In genomic region chr17:35568561-35568960, GRCh38 we compare ENCODE assay signal across 8 cellular contexts. TPM values are rescaled to one million over a fixed set of nuclear protein-coding genes. Genes with fewer than 3 reads are reported as not detected.
DNase-seq lines count a peak whose midpoint lies in the region; ATAC-seq and TF ChIP-seq lines count a peak whose summit lies in the region.

No MANE protein-coding gene starts in this region.

- no peak overlapping the region for H2BK15ac ChIP-seq in mesenchymal stem cell (ENCODE audit: low read depth, poor library complexity, severe bottlenecking)

- H3K79me2 ChIP-seq in SK-N-SH (ENCODE audit: insufficient read depth) = peaks cover 44% of the 10 kb centered on the region

- no peak for ATAC-seq in HG02759 (IDR thresholded peaks at IDR 0.05; ENCODE audit: unreplicated experiment)

- H3K4ac ChIP-seq in mesenchymal stem cell (ENCODE audit: low read depth in 1 of 2, low read length in 2 of 2) = no peak overlapping the region

- H2AFZ ChIP-seq in SK-N-SH (ENCODE audit: low read depth) (peak overlapping the region; percentile 90), mesenchymal stem cell (ENCODE audit: low read depth, low read length) (peak overlapping the region; percentile 54)

- H3K9me3 ChIP-seq in SK-N-SH = no peaks in the 10 kb centered on the region
- no peaks in the 10 kb centered on the region for H3K9me3 ChIP-seq in mesenchymal stem cell (ENCODE audit: control insufficient read depth, low read length)
- no peaks in the 10 kb centered on the region for H3K9me3 ChIP-seq in suprapubic skin

- H3K4me2 ChIP-seq in SK-N-SH (peak overlapping the region; percentile 88), mesenchymal stem cell (ENCODE audit: low read length, poor library complexity, severe bottlenecking) (peak overlapping the region; percentile 48)

- H3K9ac ChIP-seq in SK-N-SH = peak overlapping the region; percentile 79
- H3K9ac ChIP-seq in mesenchymal stem cell (ENCODE audit: low read length) = peak overlapping the region; percentile 97

- H4K8ac ChIP-seq in mesenchymal stem cell (ENCODE audit: low read length) = no peak overlapping the region

- no peak overlapping the region for H2BK120ac ChIP-seq in mesenchymal stem cell (ENCODE audit: low read depth, low read length)

- peak overlapping the region in 1 of 2 experiments; percentile 59; a peak in 2 of 4 replicates for H3K27ac ChIP-seq in SK-N-SH (ENCODE audit: low read depth in 2 of 2, low read length in 1 of 2)
- H3K27ac ChIP-seq in mesenchymal stem cell (ENCODE audit: low read length, poor library complexity, severe bottlenecking) = no peak overlapping the region
- H3K27ac ChIP-seq in suprapubic skin = peak overlapping the region; percentile 89

- no peak overlapping the region for H2AK5ac ChIP-seq in mesenchymal stem cell (ENCODE audit: low read length, severe bottlenecking)

- peak; percentile 81 for DNase-seq in activated effector memory CD4-positive, alpha-beta T cell treated with anti-CD3 and anti-CD28 coated beads, Interleukin-2, amount 50 U/mL, for 16 hours
- no peak for DNase-seq in activated effector memory CD4-positive, alpha-beta T cell treated with Interleukin-2 at 50 U/mL for 16 hours
- peak; percentile 27 for DNase-seq in SK-N-SH
- peak; percentile 16 for DNase-seq in central memory CD4-positive, alpha-beta T cell
- peak; percentile 80 for DNase-seq in mesenchymal stem cell
- no peak for DNase-seq in suprapubic skin (ENCODE audit: low spot score in 2 of 2)
- DNase-seq in HuH-7 (ENCODE audit: low spot score) = no peak

- CTCF ChIA-PET in SK-N-SH (lab: Yijun Ruan, JAX) = interaction anchor here (1.0 to 1.6 kb wide), 3 partner anchors 29 to 45 kb away, joined by 3 to 4 read pairs (median 3); no protein-coding TSS in a partner anchor

- POLR2A ChIA-PET in SK-N-SH (lab: Yijun Ruan, JAX) = interaction anchor here (0.6 to 1.2 kb wide), 3 partner anchors 10 to 19 kb away, joined by 3 to 18 read pairs (median 4); partner anchors contain the start of genes AP2B1 and PEX12

- no peak overlapping the region for H2BK12ac ChIP-seq in mesenchymal stem cell (ENCODE audit: low read length in 2 of 2)

- peaks cover 3% of the 10 kb centered on the region for H3F3A ChIP-seq in SK-N-SH (replicated peaks; ENCODE audit: insufficient read depth)

- no peak for TF ChIP-seq RAD21 in SK-N-SH (IDR thresholded peaks at IDR 0.05; ENCODE audit: low read length)

- H2BK5ac ChIP-seq in mesenchymal stem cell (ENCODE audit: low read depth, low read length, poor library complexity, severe bottlenecking) = no peak overlapping the region

- H3K9me2 ChIP-seq in SK-N-SH = no peaks in the 10 kb centered on the region

- H4K91ac ChIP-seq in mesenchymal stem cell (ENCODE audit: low read length) = no peak overlapping the region

- TF ChIP-seq CTCF in SK-N-SH (IDR thresholded peaks at IDR 0.05) (no peak), suprapubic skin (IDR thresholded peaks at IDR 0.05) (no peak)

- H3K36me3 ChIP-seq in SK-N-SH (replicated peaks in 1 of 2; ENCODE audit: control insufficient read depth in 1 of 2, insufficient read depth in 2 of 2, low read length in 1 of 2) (peaks cover 0 to under 1% of the 10 kb centered on the region in 2 experiments), mesenchymal stem cell (ENCODE audit: control insufficient read depth in 1 of 2, insufficient read depth in 2 of 2, low read depth in 1 of 2, low read length in 2 of 2) (peaks cover 1 to 5% of the 10 kb centered on the region in 2 experiments), suprapubic skin (peaks cover 7% of the 10 kb centered on the region)

- no peaks in the 10 kb centered on the region for H4K20me1 ChIP-seq in SK-N-SH (ENCODE audit: insufficient read depth)

- peaks cover 14% of the 10 kb centered on the region for H3K79me1 ChIP-seq in mesenchymal stem cell (replicated peaks; ENCODE audit: low read length, poor library complexity, severe bottlenecking)

- H3K23ac ChIP-seq in mesenchymal stem cell (ENCODE audit: low read length in 2 of 2) = no peak overlapping the region

- H3K4me1 ChIP-seq in SK-N-SH (ENCODE audit: control insufficient read depth in 1 of 2, insufficient read depth in 2 of 2, low read depth in 1 of 2, low read length in 1 of 2) (peaks cover 0 to 10% of the 10 kb centered on the region in 2 experiments; a peak in 2 of 4 replicates), mesenchymal stem cell (ENCODE audit: control insufficient read depth, insufficient read depth, low read depth, low read length) (peaks cover 8% of the 10 kb centered on the region), suprapubic skin (peaks cover 32% of the 10 kb centered on the region)

- WGBS in SK-N-SH (ENCODE audit: low lambda C conversion rate) = 17% methylated on average over 15 of the region's 15 CpGs
- 45% methylated on average over 15 of the region's 15 CpGs for WGBS in mesenchymal stem cell
- 26% methylated on average over 15 of the region's 15 CpGs for WGBS in suprapubic skin

- peak overlapping the region; percentile 67 to 82 for H3K4me3 ChIP-seq in SK-N-SH (ENCODE audit: low read depth in 2 of 2, low read length in 1 of 2)
- peak overlapping the region; percentile 38 to 95 for H3K4me3 ChIP-seq in mesenchymal stem cell (ENCODE audit: insufficient read depth in 1 of 2, low read depth in 1 of 2, low read length in 2 of 2)
- peak overlapping the region; percentile 85 for H3K4me3 ChIP-seq in suprapubic skin

- no peak overlapping the region for H3K14ac ChIP-seq in mesenchymal stem cell (ENCODE audit: low read length in 2 of 2)

- TF ChIP-seq EP300 in SK-N-SH (IDR thresholded peaks at IDR 0.05; ENCODE audit: borderline replicate concordance in 1 of 2, low read depth in 1 of 2, low read length in 1 of 2) (no peak), suprapubic skin (IDR thresholded peaks at IDR 0.05) (no peak)

- H3K27me3 ChIP-seq in SK-N-SH (ENCODE audit: insufficient read depth) (no peaks in the 10 kb centered on the region; the same call in 1 of the 2 replicates), mesenchymal stem cell (ENCODE audit: control insufficient read depth in 1 of 2, insufficient read depth in 1 of 2, low read length in 2 of 2) (peaks cover 3 to 5% of the 10 kb centered on the region in 2 experiments), suprapubic skin (no peaks in the 10 kb centered on the region)

- H3K18ac ChIP-seq in mesenchymal stem cell (ENCODE audit: low read depth in 1 of 2, low read length in 2 of 2) = no peak overlapping the region

- no peak for TF ChIP-seq POLR2A in suprapubic skin (IDR thresholded peaks at IDR 0.05)

TF ChIP-seq in SK-N-SH, 30 proteins besides CTCF, POLR2A, EP300 and RAD21 (continues in another document):
- TF ChIP-seq IRF3 (IDR thresholded peaks at IDR 0.05; ENCODE audit: low read depth, low read length) (no peak), USF2 (IDR thresholded peaks at IDR 0.05; ENCODE audit: borderline replicate concordance, low read depth, low read length) (no peak), MAX (IDR thresholded peaks at IDR 0.05; ENCODE audit: low read depth) (0 out of 2 replicates have a peak, but pooled peaks have one; percentile 21)
- TF ChIP-seq, protein P1, sequence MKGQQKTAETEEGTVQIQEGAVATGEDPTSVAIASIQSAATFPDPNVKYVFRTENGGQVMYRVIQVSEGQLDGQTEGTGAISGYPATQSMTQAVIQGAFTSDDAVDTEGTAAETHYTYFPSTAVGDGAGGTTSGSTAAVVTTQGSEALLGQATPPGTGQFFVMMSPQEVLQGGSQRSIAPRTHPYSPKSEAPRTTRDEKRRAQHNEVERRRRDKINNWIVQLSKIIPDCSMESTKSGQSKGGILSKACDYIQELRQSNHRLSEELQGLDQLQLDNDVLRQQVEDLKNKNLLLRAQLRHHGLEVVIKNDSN (IDR thresholded peaks at IDR 0.05; ENCODE audit: borderline replicate concordance, low read depth) = no peak

RNA-seq across cellular contexts. Expression of gene SLFN14, which starts 7.9 kb away (rescaled TPM):
- not detected in 2 replicates for polyA plus RNA-seq in SK-N-SH (2012; rRNA removed)
- not detected in 2 replicates for polyA plus RNA-seq in SK-N-SH (2012; cell fraction: cytosol; rRNA removed)
- not detected in 2 replicates for polyA plus RNA-seq in SK-N-SH (2012; cell fraction: nucleus; rRNA removed)
- not detected for polyA plus RNA-seq in mesenchymal stem cell (2013, experiment 1 of 2)
- not detected for polyA plus RNA-seq in mesenchymal stem cell (2013, experiment 2 of 2)
- not detected for total RNA-seq in suprapubic skin

RNA-seq across cellular contexts. Expression of gene PEX12, which starts 9.8 kb away (rescaled TPM):
- polyA plus RNA-seq in SK-N-SH (2012; rRNA removed) = 4.3 and 5.4 TPM in 2 replicates
- polyA plus RNA-seq in SK-N-SH (2012; cell fraction: cytosol; rRNA removed) = 4.5 and 4.9 TPM in 2 replicates
- polyA plus RNA-seq in SK-N-SH (2012; cell fraction: nucleus; rRNA removed) = 3.8 and 4.3 TPM in 2 replicates
- 3.7 TPM for polyA plus RNA-seq in mesenchymal stem cell (2013, experiment 1 of 2)
- 3.8 TPM for polyA plus RNA-seq in mesenchymal stem cell (2013, experiment 2 of 2)
- total RNA-seq in suprapubic skin = 1 to 10 TPM; 4.0 to 9.3 (median 5.7) TPM

RNA-seq across cellular contexts. Expression of gene AP2B1, which starts 18.6 kb away (rescaled TPM):
- 97.8 and 135 TPM in 2 replicates for polyA plus RNA-seq in SK-N-SH (2012; rRNA removed)
- 105 and 114 TPM in 2 replicates for polyA plus RNA-seq in SK-N-SH (2012; cell fraction: cytosol; rRNA removed)
- 70.8 and 121 TPM in 2 replicates for polyA plus RNA-seq in SK-N-SH (2012; cell fraction: nucleus; rRNA removed)
- 89.1 TPM for polyA plus RNA-seq in mesenchymal stem cell (2013, experiment 1 of 2)
- 88.9 TPM for polyA plus RNA-seq in mesenchymal stem cell (2013, experiment 2 of 2)
- total RNA-seq in suprapubic skin = 10 to 100 TPM; 41.3 to 50.0 (median 45.3) TPM

RNA-seq across cellular contexts. Expression of gene SLFN12L, which starts 31.1 kb away (rescaled TPM):
- polyA plus RNA-seq in SK-N-SH (2012; rRNA removed) = not detected in 2 replicates
- polyA plus RNA-seq in SK-N-SH (2012; cell fraction: cytosol; rRNA removed) = not detected in 2 replicates
- polyA plus RNA-seq in SK-N-SH (2012; cell fraction: nucleus; rRNA removed) = not detected in 2 replicates
- polyA plus RNA-seq in mesenchymal stem cell (2013, experiment 1 of 2) = not detected
- not detected for polyA plus RNA-seq in mesenchymal stem cell (2013, experiment 2 of 2)
- 1 to 10 TPM in 2 of 4 donors, under 1 TPM in 2; 0.39 to 1.6 (median 0.99) TPM for total RNA-seq in suprapubic skin

Comparison
In these comparisons a context has a peak if more than half of its experiments do, and no peak if none do; other contexts are left out.
1. DNase-seq: peak in activated effector memory CD4-positive, alpha-beta T cell treated with anti-CD3 and anti-CD28 coated beads, Interleukin-2, amount 50 U/mL, for 16 hours (single experiment), SK-N-SH (single experiment), central memory CD4-positive, alpha-beta T cell (single experiment) and mesenchymal stem cell (single experiment); none in activated effector memory CD4-positive, alpha-beta T cell treated with Interleukin-2 at 50 U/mL for 16 hours (single experiment), suprapubic skin (0 of 2) and HuH-7 (single experiment).
2. Peak in every context shown above with its lines, with median percentiles within 50 percentile points of each other: H3K4me3 ChIP-seq.